In genomic region chr13:98253526-98253925, GRCh38 we compare ENCODE assay signal across 24 cellular contexts.
A peak's percentile ranks its signal among the peaks of the same experiment; 100 is the strongest.
DNase-seq lines count a peak whose midpoint lies in the region; ATAC-seq, FAIRE-seq and TF ChIP-seq lines count a peak whose summit lies in the region.
"Had no signal": no experiment of that assay in that cellular context is flagged by ENCODE, and none has a peak within 500 bp of the region (broad histone marks: within the 10 kb centered on the region; RNA-seq: fewer than 3 reads in every experiment).

No MANE protein-coding gene starts in this region.

- H3K9ac ChIP-seq in HepG2 (ENCODE audit: insufficient read depth, low read depth, low read length) (no peak overlapping the region), endothelial cell of umbilical vein (replicated peaks; ENCODE audit: extremely low read depth, insufficient read depth, low read length) (no peak overlapping the region)

- H3K79me2 ChIP-seq in HepG2 (ENCODE audit: insufficient read depth, low read length) (peaks cover 89% of the 10 kb centered on the region), endothelial cell of umbilical vein (ENCODE audit: control insufficient read depth, insufficient read depth, low read length) (no peaks in the 10 kb centered on the region)

- H3K4me2 ChIP-seq in HepG2 (ENCODE audit: low read depth, low read length) (no peak overlapping the region), endothelial cell of umbilical vein (ENCODE audit: insufficient read depth, low read length) (peak overlapping the region; percentile 79)

- H3K36me3 Mint-ChIP-seq in nephron (ENCODE audit: low read depth) = peaks cover 13% of the 10 kb centered on the region
- H3K36me3 Mint-ChIP-seq in stimulated activated memory B cell treated with anti-CD40 and anti-IgM and Interleukin-4, amounts not matched to agents 10 μg/mL and 1 μg/mL and 100 μg/mL, for 72 hours = no peaks in the 10 kb centered on the region

- peaks cover 21% of the 10 kb centered on the region; the same call in 1 of the 2 replicates for H4K20me1 ChIP-seq in HepG2 (ENCODE audit: insufficient read depth, low read length)
- no peaks in the 10 kb centered on the region for H4K20me1 ChIP-seq in endothelial cell of umbilical vein (replicated peaks; ENCODE audit: control insufficient read depth, extremely low read depth, insufficient read depth, low read length)

- dilution Hi-C loops in endothelial cell of umbilical vein (cut with MboI; ENCODE audit: extremely low pct_ligation_motif_present, low sequenced_read_pairs) = no loop called here

- TF ChIP-seq RAD21 in HepG2 (CRISPR knock-in tag; IDR thresholded peaks at IDR 0.05) = no peak

- H3K4me1 Mint-ChIP-seq in nephron = peaks cover 60% of the 10 kb centered on the region
- no peaks in the 10 kb centered on the region for H3K4me1 Mint-ChIP-seq in stimulated activated memory B cell treated with anti-CD40 and anti-IgM and Interleukin-4, amounts not matched to agents 10 μg/mL and 1 μg/mL and 100 μg/mL, for 72 hours
- H3K4me1 Mint-ChIP-seq: activated CD4-positive, alpha-beta T cell treated with anti-CD3 and anti-CD28 coated beads, Interleukin-2, amount 10 ng/mL, durations not matched to agents 7 days and 5 days had no signal

- H3K4me1 ChIP-seq in HepG2 (ENCODE audit: insufficient read depth, low read length) = peaks cover 95% of the 10 kb centered on the region
- peaks cover 0 to 36% (median 9%) of the 10 kb centered on the region in 4 donors for H3K4me1 ChIP-seq in right lobe of liver
- peaks cover 25% of the 10 kb centered on the region for H3K4me1 ChIP-seq in endothelial cell of umbilical vein (ENCODE audit: control insufficient read depth, extremely low read depth, insufficient read depth, low read length)
- H3K4me1 ChIP-seq in left ventricle myocardium inferior = peaks cover 19% of the 10 kb centered on the region

- TF ChIP-seq EP300 in HepG2 (IDR thresholded peaks at IDR 0.05; ENCODE audit: low read depth in 2 of 2, low read length in 2 of 2) (no peak), HepG2 (CRISPR knock-in tag; IDR thresholded peaks at IDR 0.05; ENCODE audit: borderline replicate concordance) (no peak)

- ATAC-seq in HepG2 = no peak
- no peak for ATAC-seq in right lobe of liver
- no peak for ATAC-seq in stimulated activated memory B cell treated with anti-CD40 and anti-IgM and Interleukin-4, amounts not matched to agents 10 μg/mL and 1 μg/mL and 100 μg/mL, for 72 hours
- ATAC-seq: K562, PC-3 had no signal

- H3K36me3 ChIP-seq in HepG2 (replicated peaks in 1 of 2; ENCODE audit: control insufficient read depth in 1 of 2, insufficient read depth in 2 of 2, low read length in 2 of 2) (peaks cover 2 to 12% of the 10 kb centered on the region in 2 experiments; a peak in 4 of 5 replicates), right lobe of liver (no peaks in the 10 kb centered on the region), endothelial cell of umbilical vein (ENCODE audit: control insufficient read depth in 2 of 2, extremely low read depth in 1 of 2, insufficient read depth in 2 of 2, low read length in 2 of 2) (no peaks in the 10 kb centered on the region), left ventricle myocardium inferior (no peaks in the 10 kb centered on the region)
- H3K36me3 ChIP-seq: neutrophil, thoracic aorta had no signal

- H3K4me3 Mint-ChIP-seq in nephron = peak overlapping the region in 1 of 3 experiments; percentile 18
- H3K4me3 Mint-ChIP-seq in stimulated activated memory B cell treated with anti-CD40 and anti-IgM and Interleukin-4, amounts not matched to agents 10 μg/mL and 1 μg/mL and 100 μg/mL, for 72 hours = no peak overlapping the region
- H3K4me3 Mint-ChIP-seq: activated CD4-positive, alpha-beta T cell treated with anti-CD3 and anti-CD28 coated beads, Interleukin-2, amount 10 ng/mL, durations not matched to agents 7 days and 5 days; CD4-positive, alpha-beta T cell had no signal

- intact Hi-C loops in HepG2 (cut with micrococcal nuclease; ENCODE audit: unreplicated experiment) (no loop called here), right lobe of liver (cut with DNase I) (no loop called here), endothelial cell of umbilical vein (cut with micrococcal nuclease) (loop anchor here (2.0 kb wide), 2 partner anchors 37 to 111 kb away; partner anchors contain the start of gene FARP1), left ventricle myocardium inferior (cut with micrococcal nuclease) (no loop called here)

- TF ChIP-seq POLR2A in HepG2 (IDR thresholded peaks at IDR 0.05; ENCODE audit: insufficient read depth in 1 of 2, low read depth in 2 of 2, low read length in 2 of 2) (no peak), right lobe of liver (IDR thresholded peaks at IDR 0.05) (no peak), endothelial cell of umbilical vein (IDR thresholded peaks at IDR 0.05; ENCODE audit: low read depth, low read length) (no peak)

- H3K4me3 ChIP-seq in HepG2 (replicated peaks in 1 of 3; ENCODE audit: insufficient read depth in 1 of 3, low read depth in 2 of 3, low read length in 3 of 3) (no peak overlapping the region), right lobe of liver (no peak overlapping the region), endothelial cell of umbilical vein (replicated peaks in 1 of 3; ENCODE audit: insufficient read depth in 1 of 3, low read depth in 1 of 3, low read length in 3 of 3) (no peak overlapping the region), left ventricle myocardium inferior (no peak overlapping the region)
- H3K4me3 ChIP-seq: K562 had no signal

- H3K27ac Mint-ChIP-seq in nephron = peak overlapping the region; percentile 93 to 95 (median 94)
- H3K27ac Mint-ChIP-seq in stimulated activated memory B cell treated with anti-CD40 and anti-IgM and Interleukin-4, amounts not matched to agents 10 μg/mL and 1 μg/mL and 100 μg/mL, for 72 hours = no peak overlapping the region
- H3K27ac Mint-ChIP-seq: activated CD4-positive, alpha-beta T cell treated with anti-CD3 and anti-CD28 coated beads, Interleukin-2, amount 10 ng/mL, durations not matched to agents 7 days and 5 days; CD4-positive, alpha-beta T cell had no signal

- in situ Hi-C loops in HepG2 (cut with HindIII; ENCODE audit: extremely low pct_ligation_motif_present, low pct_unique_long_range_greater_than_20kb) = no loop called here

- CTCF ChIA-PET in HepG2 (lab: Yijun Ruan, JAX; ENCODE audit: low intra/inter-chr PET ratio, low total read pairs) = no interaction called here
- CTCF ChIA-PET in endothelial cell of umbilical vein (lab: Charles Lee) = interaction anchor here (0.8 to 1.2 kb wide), 2 partner anchors 18 to 62 kb away, joined by 3 to 4 read pairs; no protein-coding TSS in a partner anchor

- H3K27ac ChIP-seq in HepG2 (ENCODE audit: extremely low read length, insufficient read depth, low read length) (no peak overlapping the region), right lobe of liver (no peak overlapping the region), endothelial cell of umbilical vein (ENCODE audit: insufficient read depth, low read depth, low read length) (peak overlapping the region; percentile 54), left ventricle myocardium inferior (replicated peaks) (no peak overlapping the region)
- H3K27ac ChIP-seq: HL-60, neutrophil, thoracic aorta had no signal

- H3K9me1 ChIP-seq in endothelial cell of umbilical vein (replicated peaks; ENCODE audit: control insufficient read depth, extremely low read depth, insufficient read depth, low read length) = no peaks in the 10 kb centered on the region

- no TSS peak for BruUV-seq in HepG2 (replicated peaks; lab: Mats Ljungman, UMichigan)
- no TSS peak for BruUV-seq in endothelial cell of umbilical vein (replicated peaks; lab: Mats Ljungman, UMichigan)

- H3K27me3 Mint-ChIP-seq in nephron (ENCODE audit: low read depth) = no peaks in the 10 kb centered on the region
- H3K27me3 Mint-ChIP-seq in stimulated activated memory B cell treated with anti-CD40 and anti-IgM and Interleukin-4, amounts not matched to agents 10 μg/mL and 1 μg/mL and 100 μg/mL, for 72 hours = no peaks in the 10 kb centered on the region

- H3K9me3 Mint-ChIP-seq in nephron = no peaks in the 10 kb centered on the region
- no peaks in the 10 kb centered on the region for H3K9me3 Mint-ChIP-seq in stimulated activated memory B cell treated with anti-CD40 and anti-IgM and Interleukin-4, amounts not matched to agents 10 μg/mL and 1 μg/mL and 100 μg/mL, for 72 hours
- H3K9me3 Mint-ChIP-seq: activated CD4-positive, alpha-beta T cell treated with anti-CD3 and anti-CD28 coated beads, Interleukin-2, amount 10 ng/mL, durations not matched to agents 7 days and 5 days; CD4-positive, alpha-beta T cell had no signal

- POLR2A ChIA-PET in HepG2 (lab: Yijun Ruan, JAX) (interaction anchor here (2.8 kb wide), 1 partner anchor 12 kb away, joined by 11 read pairs; no protein-coding TSS in a partner anchor), endothelial cell of umbilical vein (lab: Charles Lee) (no interaction called here)

- no peak for TF ChIP-seq CTCF in HepG2 (CRISPR knock-in tag; IDR thresholded peaks at IDR 0.05)
- no peak for TF ChIP-seq CTCF in right lobe of liver (IDR thresholded peaks at IDR 0.05)
- no peak for TF ChIP-seq CTCF in endothelial cell of umbilical vein (IDR thresholded peaks at IDR 0.05; ENCODE audit: extremely low read depth in 1 of 2, insufficient read depth in 1 of 2, low read depth in 1 of 2, low read length in 2 of 2)
- TF ChIP-seq CTCF in nephron (IDR thresholded peaks at IDR 0.05; ENCODE audit: unreplicated experiment in 3 of 3) = no peak
- TF ChIP-seq CTCF in left ventricle myocardium inferior (IDR thresholded peaks at IDR 0.05; ENCODE audit: borderline replicate concordance) = no peak

- H2AFZ ChIP-seq in HepG2 (ENCODE audit: low read length) = no peak overlapping the region
- no peak overlapping the region for H2AFZ ChIP-seq in endothelial cell of umbilical vein (ENCODE audit: low read depth, low read length)

- 84% methylated on average over 7 of the region's 7 CpGs for WGBS in HepG2 (ENCODE audit: low lambda C conversion rate)
- 73% methylated on average over 6 of the region's 7 CpGs for WGBS in right lobe of liver (ENCODE audit: insufficient coverage, low coverage, low lambda C conversion rate, missing lambda C conversion rate)

- no peak for FAIRE-seq in HepG2 (lab: Jason Lieb, UNC)
- FAIRE-seq in endothelial cell of umbilical vein (lab: Jason Lieb, UNC) = no peak
- FAIRE-seq: K562 had no signal

- DNase-seq in HepG2 (ENCODE audit: low spot score) (no peak), right lobe of liver (no peak), endothelial cell of umbilical vein (ENCODE audit: low read depth, low spot score) (no peak), GOT3 (lab: John Stamatoyannopoulos, UW) (no peak), left ventricle myocardium inferior (no peak), hepatic stellate cell (ENCODE audit: low spot score) (no peak)
- DNase-seq: 8988T; activated CD4-positive, alpha-beta T cell treated with anti-CD3 and anti-CD28 coated beads, Interleukin-2, amount 10 ng/mL, durations not matched to agents 7 days and 5 days; activated naive CD4-positive, alpha-beta T cell; CD4-positive, alpha-beta T cell; DMS79 treated with DMSO at 0.1 percent for 48 hours; erythroblast; hippocampal formation; NCI-H1048; NCI-H69; PC-3; stimulated activated CD4-positive, alpha-beta T cell treated with anti-CD3 and anti-CD28 coated beads, Interleukin-4, amount 100 ng/mL, for 24 hours; stimulated activated CD8-positive, alpha-beta memory T cell treated with anti-CD3 and anti-CD28 coated beads, Interleukin-4, amount 100 ng/mL, for 48 hours had no signal

- no peaks in the 10 kb centered on the region for H3K27me3 ChIP-seq in HepG2 (ENCODE audit: control insufficient read depth in 1 of 2, insufficient read depth in 2 of 2, low read length in 2 of 2)
- H3K27me3 ChIP-seq in right lobe of liver = no peaks in the 10 kb centered on the region
- no peaks in the 10 kb centered on the region for H3K27me3 ChIP-seq in endothelial cell of umbilical vein (ENCODE audit: control insufficient read depth in 2 of 2, insufficient read depth in 2 of 2, low read length in 2 of 2)
- no peaks in the 10 kb centered on the region for H3K27me3 ChIP-seq in left ventricle myocardium inferior (ENCODE audit: low read depth)
- H3K27me3 ChIP-seq: neutrophil had no signal

- H3K9me3 ChIP-seq in HepG2 (ENCODE audit: low read length) (no peaks in the 10 kb centered on the region), right lobe of liver (no peaks in the 10 kb centered on the region), endothelial cell of umbilical vein (replicated peaks; ENCODE audit: control insufficient read depth, insufficient read depth, low read length) (no peaks in the 10 kb centered on the region), left ventricle myocardium inferior (replicated peaks) (no peaks in the 10 kb centered on the region)
- H3K9me3 ChIP-seq: neutrophil, thoracic aorta had no signal
